In the genomic region with DNA sequence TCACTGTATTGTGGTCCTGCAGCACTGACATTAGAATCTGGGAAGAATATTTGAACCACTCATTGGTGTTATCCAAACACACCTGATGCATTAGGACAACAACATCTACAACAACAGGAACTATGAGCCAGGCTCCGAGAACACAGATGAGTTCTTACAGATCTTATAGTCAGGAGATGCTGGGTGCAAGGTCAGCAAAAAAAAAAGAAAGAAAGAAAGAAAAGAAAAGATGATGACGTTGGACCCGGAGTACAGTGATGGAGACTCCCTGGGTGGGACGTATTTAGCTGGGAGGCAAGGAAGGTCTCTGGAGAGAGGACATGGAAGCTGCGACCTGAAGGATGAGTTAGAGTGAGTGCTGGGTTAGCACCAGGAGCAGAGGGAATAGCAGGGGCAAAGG, we compare ENCODE assay signal across 3 cellular contexts.
A peak's percentile ranks its signal among the peaks of the same experiment; 100 is the strongest.
TF ChIP-seq lines count a peak whose summit lies in the region.

No MANE protein-coding gene starts in this region.

TF ChIP-seq in A549, 52 proteins besides CTCF, POLR2A, EP300 and RAD21:
- no peak for TF ChIP-seq HOXB13 (CRISPR knock-in tag; IDR thresholded peaks at IDR 0.05; ENCODE audit: low read depth)
- peak; percentile 87 for TF ChIP-seq MAFK (IDR thresholded peaks at IDR 0.05; ENCODE audit: partially characterized antibody)
- TF ChIP-seq CEBPB (IDR thresholded peaks at IDR 0.05) = no peak
- TF ChIP-seq, protein P1, sequence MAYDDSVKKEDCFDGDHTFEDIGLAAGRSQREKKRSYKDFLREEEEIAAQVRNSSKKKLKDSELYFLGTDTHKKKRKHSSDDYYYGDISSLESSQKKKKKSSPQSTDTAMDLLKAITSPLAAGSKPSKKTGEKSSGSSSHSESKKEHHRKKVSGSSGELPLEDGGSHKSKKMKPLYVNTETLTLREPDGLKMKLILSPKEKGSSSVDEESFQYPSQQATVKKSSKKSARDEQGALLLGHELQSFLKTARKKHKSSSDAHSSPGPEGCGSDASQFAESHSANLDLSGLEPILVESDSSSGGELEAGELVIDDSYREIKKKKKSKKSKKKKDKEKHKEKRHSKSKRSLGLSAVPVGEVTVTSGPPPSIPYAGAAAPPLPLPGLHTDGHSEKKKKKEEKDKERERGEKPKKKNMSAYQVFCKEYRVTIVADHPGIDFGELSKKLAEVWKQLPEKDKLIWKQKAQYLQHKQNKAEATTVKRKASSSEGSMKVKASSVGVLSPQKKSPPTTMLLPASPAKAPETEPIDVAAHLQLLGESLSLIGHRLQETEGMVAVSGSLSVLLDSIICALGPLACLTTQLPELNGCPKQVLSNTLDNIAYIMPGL (CRISPR knock-in tag; IDR thresholded peaks at IDR 0.05; ENCODE audit: borderline replicate concordance) = no peak
- TF ChIP-seq HDAC2 (IDR thresholded peaks at IDR 0.05) = no peak
- no peak for TF ChIP-seq EHF (CRISPR knock-in tag; IDR thresholded peaks at IDR 0.05)
- TF ChIP-seq, protein P2, sequence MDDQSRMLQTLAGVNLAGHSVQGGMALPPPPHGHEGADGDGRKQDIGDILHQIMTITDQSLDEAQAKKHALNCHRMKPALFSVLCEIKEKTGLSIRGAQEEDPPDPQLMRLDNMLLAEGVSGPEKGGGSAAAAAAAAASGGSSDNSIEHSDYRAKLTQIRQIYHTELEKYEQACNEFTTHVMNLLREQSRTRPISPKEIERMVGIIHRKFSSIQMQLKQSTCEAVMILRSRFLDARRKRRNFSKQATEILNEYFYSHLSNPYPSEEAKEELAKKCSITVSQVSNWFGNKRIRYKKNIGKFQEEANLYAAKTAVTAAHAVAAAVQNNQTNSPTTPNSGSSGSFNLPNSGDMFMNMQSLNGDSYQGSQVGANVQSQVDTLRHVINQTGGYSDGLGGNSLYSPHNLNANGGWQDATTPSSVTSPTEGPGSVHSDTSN (IDR thresholded peaks at IDR 0.05) = no peak
- TF ChIP-seq HOXA7 (CRISPR knock-in tag; IDR thresholded peaks at IDR 0.05) = no peak

TF ChIP-seq in IMR-90, 13 proteins besides CTCF, POLR2A, EP300 and RAD21:
- TF ChIP-seq MAFK (IDR thresholded peaks at IDR 0.05; ENCODE audit: low read depth, low read length) = peak; percentile 88
- TF ChIP-seq, protein P3, sequence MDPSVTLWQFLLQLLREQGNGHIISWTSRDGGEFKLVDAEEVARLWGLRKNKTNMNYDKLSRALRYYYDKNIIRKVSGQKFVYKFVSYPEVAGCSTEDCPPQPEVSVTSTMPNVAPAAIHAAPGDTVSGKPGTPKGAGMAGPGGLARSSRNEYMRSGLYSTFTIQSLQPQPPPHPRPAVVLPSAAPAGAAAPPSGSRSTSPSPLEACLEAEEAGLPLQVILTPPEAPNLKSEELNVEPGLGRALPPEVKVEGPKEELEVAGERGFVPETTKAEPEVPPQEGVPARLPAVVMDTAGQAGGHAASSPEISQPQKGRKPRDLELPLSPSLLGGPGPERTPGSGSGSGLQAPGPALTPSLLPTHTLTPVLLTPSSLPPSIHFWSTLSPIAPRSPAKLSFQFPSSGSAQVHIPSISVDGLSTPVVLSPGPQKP (IDR thresholded peaks at IDR 0.05; ENCODE audit: borderline replicate concordance, low read depth, low read length) = no peak

TF ChIP-seq in H1, 55 proteins besides CTCF, POLR2A, EP300 and RAD21:
- TF ChIP-seq MAFK (IDR thresholded peaks at IDR 0.05; ENCODE audit: low read depth, low read length) = peak; percentile 44; the same call in 1 of the 2 replicates
- no peak for TF ChIP-seq NRF1 (IDR thresholded peaks at IDR 0.05; ENCODE audit: low read depth, low read length)
